Comparison of ENCODE assay signal across 9 cellular contexts in the genomic region with DNA sequence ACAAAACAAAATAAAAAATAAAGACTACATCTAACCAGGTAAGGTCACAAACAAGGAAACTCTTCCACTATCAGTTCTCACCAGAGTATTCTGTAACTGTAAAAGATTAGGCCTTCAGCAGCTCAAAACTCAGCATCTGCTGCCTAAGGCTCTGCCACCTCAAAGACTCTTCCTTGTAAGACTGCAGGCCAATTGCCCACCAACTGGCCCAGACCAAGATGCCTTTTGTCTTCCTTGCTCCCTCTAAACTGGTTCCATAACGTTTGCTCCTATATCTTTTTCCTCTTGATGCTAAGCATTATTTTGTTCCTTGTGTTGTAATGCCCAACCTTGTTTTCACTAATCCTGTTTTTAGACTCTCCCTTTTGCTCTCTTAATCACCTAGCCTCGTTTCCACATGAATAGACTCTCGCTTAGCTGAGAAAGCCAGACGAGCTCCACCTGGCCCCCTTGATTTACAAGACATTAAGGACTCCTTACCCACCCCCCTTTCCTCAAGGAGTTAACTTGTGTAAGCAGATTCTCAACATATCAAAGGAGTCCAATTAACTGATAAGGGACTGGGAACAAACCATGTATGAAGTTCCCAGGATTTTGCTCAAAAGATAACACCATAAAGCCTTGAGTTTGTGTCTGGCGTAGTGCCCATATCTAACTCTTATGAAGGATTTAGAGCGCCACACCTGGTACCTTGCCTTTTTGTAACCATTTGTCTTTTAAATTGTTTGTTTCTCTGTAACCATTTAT. TPM values are rescaled to one million over a fixed set of nuclear protein-coding genes. Genes with fewer than 3 reads are reported as not detected.
DNase-seq lines count a peak whose midpoint lies in the region; ATAC-seq, FAIRE-seq and TF ChIP-seq lines count a peak whose summit lies in the region.
"Had no signal": no experiment of that assay in that cellular context is flagged by ENCODE, and none has a peak within 500 bp of the region (broad histone marks: within the 10 kb centered on the region; RNA-seq: fewer than 3 reads in every experiment).

No MANE protein-coding gene starts in this region.

- ATAC-seq in K562 (no peak), lower lobe of right lung (no peak), HG03520 (IDR thresholded peaks at IDR 0.05; ENCODE audit: unreplicated experiment) (no peak)

- 14% methylated on average over 6 of the region's 6 CpGs for WGBS in K562 (ENCODE audit: insufficient coverage, low coverage, missing lambda C conversion rate)
- 8 to 43% methylated on average over 6 of the region's 6 CpGs for WGBS in sigmoid colon, 2 donors

- H3K27ac ChIP-seq in A673 (ENCODE audit: low read depth, low read length, poor library complexity, severe bottlenecking) (no peak overlapping the region), HL-60 (replicated peaks) (peak overlapping the region; percentile 92), K562 (ENCODE audit: extremely low read depth, low read depth, low read length) (no peak overlapping the region), lower lobe of right lung (no peak overlapping the region), sigmoid colon (no peak overlapping the region)

- TF ChIP-seq RAD21 in K562 (CRISPR knock-in tag; conservative IDR thresholded peaks at IDR 0.05 in 1 of 2, IDR thresholded peaks at IDR 0.05 in 1 of 2): no peak

- H3K9me3 ChIP-seq in A673 (ENCODE audit: low read depth, low read length, poor library complexity, severe bottlenecking) (peaks cover 30% of the 10 kb centered on the region), K562 (replicated peaks; ENCODE audit: control insufficient read depth, insufficient read depth, low read depth, low read length) (peaks cover 4% of the 10 kb centered on the region), lower lobe of right lung (peaks cover 31% of the 10 kb centered on the region), sigmoid colon (no peaks in the 10 kb centered on the region)

- H3K27me3 ChIP-seq in A673 (replicated peaks; ENCODE audit: insufficient read depth, low read depth, low read length, poor library complexity) (no peaks in the 10 kb centered on the region), HL-60 (ENCODE audit: insufficient read depth, poor library complexity, severe bottlenecking) (no peaks in the 10 kb centered on the region), K562 (ENCODE audit: control insufficient read depth in 2 of 2, insufficient read depth in 2 of 2, low read length in 2 of 2) (no peaks in the 10 kb centered on the region), lower lobe of right lung (ENCODE audit: low read depth) (no peaks in the 10 kb centered on the region), sigmoid colon (no peaks in the 10 kb centered on the region)

- H3K9ac ChIP-seq in K562 (ENCODE audit: insufficient read depth in 1 of 2, low read depth in 2 of 2, low read length in 2 of 2): no peak overlapping the region

- DNase-seq in A673 (ENCODE audit: low spot score) (no peak), HL-60 (ENCODE audit: low read depth in 1 of 2, low spot score in 1 of 2) (no peak), K562 (ENCODE audit: extremely low read depth in 1 of 4, low spot score in 3 of 4) (no peak), lower lobe of right lung (no peak), EL (no peak), HTR-8/SVneo (ENCODE audit: insufficient read length, low spot score) (no peak), sigmoid colon (no peak)

- TF ChIP-seq CTCF in A673 (conservative IDR thresholded peaks at IDR 0.05; ENCODE audit: low read depth, low read length) (no peak), HL-60 (IDR thresholded peaks at IDR 0.05; ENCODE audit: insufficient read depth, low read length) (no peak), K562 (IDR thresholded peaks at IDR 0.05 in 2 of 3, conservative IDR thresholded peaks at IDR 0.05 in 1 of 3; ENCODE audit: insufficient read depth in 2 of 3, low read depth in 1 of 3, low read length in 3 of 3) (no peak), lower lobe of right lung (IDR thresholded peaks at IDR 0.05) (no peak), sigmoid colon (IDR thresholded peaks at IDR 0.05) (no peak)

- FAIRE-seq in K562 (lab: Jason Lieb, UNC): no peak
- no peak for FAIRE-seq in HTR-8/SVneo (lab: Jason Lieb, UNC)
- FAIRE-seq: TTC549 had no signal

- H3K4me3 ChIP-seq in A673 (ENCODE audit: low read depth, low read length, poor library complexity, severe bottlenecking) (peak overlapping the region; percentile 79), HL-60 (replicated peaks; ENCODE audit: insufficient read depth, low read length) (peak overlapping the region; percentile 85), K562 (no peak overlapping the region), lower lobe of right lung (peak overlapping the region; percentile 67), sigmoid colon (peak overlapping the region in 1 of 4 donors; percentile 67)

- intact Hi-C loops in A673 (cut with micrococcal nuclease; ENCODE audit: unreplicated experiment) (no loop called here), K562 (cut with micrococcal nuclease) (no loop called here), lower lobe of right lung (cut with DNase I) (no loop called here), sigmoid colon (cut with DNase I) (no loop called here)

- no peaks in the 10 kb centered on the region for H4K20me1 ChIP-seq in K562 (replicated peaks; ENCODE audit: control insufficient read depth, insufficient read depth, low read length)

- TF ChIP-seq EP300 in K562 (IDR thresholded peaks at IDR 0.05; ENCODE audit: low read length) (no peak), sigmoid colon (IDR thresholded peaks at IDR 0.05) (no peak)

- BruUV-seq in A673 (replicated peaks; lab: Mats Ljungman, UMichigan): no TSS peak
- no TSS peak for BruUV-seq in K562 (replicated peaks; lab: Mats Ljungman, UMichigan)

- TF ChIP-seq POLR2A in K562 (conservative IDR thresholded peaks at IDR 0.05) (no peak), sigmoid colon (IDR thresholded peaks at IDR 0.05) (no peak)

- no peaks in the 10 kb centered on the region for H3K79me2 ChIP-seq in K562 (ENCODE audit: control insufficient read depth, insufficient read depth, low read length)

- H2AFZ ChIP-seq in K562 (ENCODE audit: low read depth, low read length): no peak overlapping the region

- H3K4me1 ChIP-seq in A673 (ENCODE audit: insufficient read depth, low read length, poor library complexity, severe bottlenecking) (no peaks in the 10 kb centered on the region), K562 (replicated peaks in 1 of 2; ENCODE audit: control insufficient read depth in 2 of 2, insufficient read depth in 2 of 2, low read length in 2 of 2) (peaks cover 0 to 5% of the 10 kb centered on the region in 2 experiments; a peak in 2 of 5 replicates), lower lobe of right lung (peaks cover 4% of the 10 kb centered on the region), sigmoid colon (peaks cover 0 to 16% (median 11%) of the 10 kb centered on the region in 4 donors)

- CTCF ChIA-PET in A673 (lab: Charles Lee) (no interaction called here), K562 (lab: Yijun Ruan, JAX; ENCODE audit: low intra/inter-chr PET ratio) (no interaction called here)

- H3K36me3 ChIP-seq in A673 (ENCODE audit: insufficient read depth, low read length, poor library complexity, severe bottlenecking) (peaks cover 36% of the 10 kb centered on the region), K562 (ENCODE audit: control insufficient read depth, insufficient read depth, low read length) (no peaks in the 10 kb centered on the region), lower lobe of right lung (no peaks in the 10 kb centered on the region), sigmoid colon (peaks cover 0 to 16% (median 5%) of the 10 kb centered on the region in 4 donors)

- H3K4me2 ChIP-seq in K562 (ENCODE audit: insufficient read depth, low read length): no peak overlapping the region

- POLR2A ChIA-PET in A673 (lab: Charles Lee; ENCODE audit: low non-redundant PET) (no interaction called here), K562 (lab: Yijun Ruan, JAX) (interaction anchor here (1.4 kb wide), 1 partner anchor 9 kb away, joined by 4 read pairs; no protein-coding TSS in a partner anchor)

- in situ Hi-C loops in K562 (cut with MboI): no loop called here

- no peaks in the 10 kb centered on the region for H3K9me1 ChIP-seq in K562 (ENCODE audit: control insufficient read depth, insufficient read depth, low read length)

RNA-seq across cellular contexts. Expression of gene ZNF814, which starts 1.5 kb away (rescaled TPM):
- 39.0 and 44.3 TPM in 2 replicates for total RNA-seq in A673 (2021)
- 29.0 and 39.0 TPM in 2 replicates for total RNA-seq in K562 (2011; cell fraction: chromatin; rRNA removed; ENCODE audit: low replicate concordance)
- total RNA-seq in K562 (2011; cell fraction: nucleolus; rRNA removed): 21.2 and 21.8 TPM in 2 replicates
- total RNA-seq in K562 (2011; cell fraction: nucleoplasm; rRNA removed): 38.9 and 50.6 TPM in 2 replicates
- 1.2 and 1.9 TPM in 2 replicates for total RNA-seq in K562 (2014; rRNA removed)
- total RNA-seq in K562 (2014; rRNA removed; fragmentation: Illumina TruSeq; extraction: Trizol): 2.6 and 3.3 TPM in 2 replicates
- 1.7 and 2.6 TPM in 2 replicates for total RNA-seq in K562 (2015; rRNA removed; fragmentation: Illumina TruSeq; extraction: Trizol)
- total RNA-seq in K562 (2021): 3.0 and 3.1 TPM in 2 replicates
- polyA plus RNA-seq in K562 (2011; rRNA removed): 3.2 and 3.5 TPM in 2 replicates
- 1.1 and 1.5 TPM in 2 replicates for polyA plus RNA-seq in K562 (2011; cell fraction: cytosol; rRNA removed)
- polyA plus RNA-seq in K562 (2011; cell fraction: nucleus; rRNA removed): 5.1 and 5.8 TPM in 2 replicates
- 2.1 and 3.9 TPM in 2 replicates for polyA plus RNA-seq in K562 (2012)
- polyA plus RNA-seq in K562 (2014; fragmentation: Illumina TruSeq; extraction: Trizol): 0.42 and 0.73 TPM in 2 replicates
- polyA plus RNA-seq in K562 (2014; fragmentation: Nextera tagmentation; extraction: Ambion mirVana): 1 to 10 TPM; 1.4 to 1.5 TPM
- 1.5 and 1.7 TPM in 2 replicates for polyA plus RNA-seq in K562 (2014; rRNA removed)
- polyA minus RNA-seq in K562 (2011; rRNA and poly(A)+ RNA removed): 7.8 and 8.0 TPM in 2 replicates
- 2.3 and 5.2 TPM in 2 replicates for polyA minus RNA-seq in K562 (2011; cell fraction: cytosol; rRNA and poly(A)+ RNA removed)
- 5.3 and 7.1 TPM in 2 replicates for polyA minus RNA-seq in K562 (2011; cell fraction: nucleus; rRNA and poly(A)+ RNA removed)
- total RNA-seq in lower lobe of right lung: 13.5 TPM
- total RNA-seq in sigmoid colon: 10 to 100 TPM in 1 of 4 donors, 1 to 10 TPM in 3; 8.2 to 13.3 (median 9.0) TPM
- 1 to 10 TPM; 4.2 to 9.7 (median 9.2) TPM for polyA plus RNA-seq in sigmoid colon

RNA-seq across cellular contexts. Expression of gene ZNF417, which starts 29.0 kb away (rescaled TPM):
- total RNA-seq in A673 (2021) (14.1 and 17.4 TPM in 2 replicates), K562 (2014; rRNA removed) (3.2 and 5.7 TPM in 2 replicates), K562 (2014; rRNA removed; fragmentation: Illumina TruSeq; extraction: Trizol) (5.4 and 7.2 TPM in 2 replicates), K562 (2015; rRNA removed; fragmentation: Illumina TruSeq; extraction: Trizol) (4.2 and 4.6 TPM in 2 replicates), K562 (2021) (5.3 and 6.1 TPM in 2 replicates), lower lobe of right lung (16.2 TPM), sigmoid colon (10 to 100 TPM in 3 of 4 donors, 1 to 10 TPM in 1; 9.4 to 13.7 (median 12.5) TPM)
- total RNA-seq in K562 (2011; cell fraction: chromatin; rRNA removed; ENCODE audit: low replicate concordance): 24.2 and 46.2 TPM in 2 replicates
- total RNA-seq in K562 (2011; cell fraction: nucleolus; rRNA removed): 17.0 and 20.8 TPM in 2 replicates
- total RNA-seq in K562 (2011; cell fraction: nucleoplasm; rRNA removed): 25.9 and 31.3 TPM in 2 replicates
- polyA plus RNA-seq in K562 (2011; rRNA removed) (6.1 and 7.2 TPM in 2 replicates), K562 (2014; fragmentation: Illumina TruSeq; extraction: Trizol) (2.7 and 3.1 TPM in 2 replicates), K562 (2014; fragmentation: Nextera tagmentation; extraction: Ambion mirVana) (under 1 TPM; 0.35 to 0.61 TPM), K562 (2014; rRNA removed) (2.7 and 2.9 TPM in 2 replicates), sigmoid colon (1 to 10 TPM; 1.2 to 5.6 (median 2.1) TPM)
- 1.6 and 4.4 TPM in 2 replicates for polyA plus RNA-seq in K562 (2011; cell fraction: cytosol; rRNA removed)
- 10.8 and 11.5 TPM in 2 replicates for polyA plus RNA-seq in K562 (2011; cell fraction: nucleus; rRNA removed)
- 2.0 and 4.1 TPM in 2 replicates for polyA plus RNA-seq in K562 (2012)
- polyA minus RNA-seq in K562 (2011; rRNA and poly(A)+ RNA removed): 11.3 and 11.5 TPM in 2 replicates
- polyA minus RNA-seq in K562 (2011; cell fraction: cytosol; rRNA and poly(A)+ RNA removed): 3.5 and 5.0 TPM in 2 replicates
- 7.9 and 15.0 TPM in 2 replicates for polyA minus RNA-seq in K562 (2011; cell fraction: nucleus; rRNA and poly(A)+ RNA removed)

RNA-seq across cellular contexts. Expression of gene ZNF587, which starts 37.7 kb away (rescaled TPM):
- total RNA-seq in A673 (2021) (40.5 and 43.2 TPM in 2 replicates), K562 (2014; rRNA removed) (9.8 and 13.0 TPM in 2 replicates), K562 (2014; rRNA removed; fragmentation: Illumina TruSeq; extraction: Trizol) (42.0 and 47.5 TPM in 2 replicates), K562 (2015; rRNA removed; fragmentation: Illumina TruSeq; extraction: Trizol) (31.8 and 32.5 TPM in 2 replicates), K562 (2021) (33.9 and 35.1 TPM in 2 replicates), lower lobe of right lung (25.6 TPM), sigmoid colon (10 to 100 TPM; 22.8 to 39.0 (median 33.1) TPM)
- 121 and 215 TPM in 2 replicates for total RNA-seq in K562 (2011; cell fraction: chromatin; rRNA removed; ENCODE audit: low replicate concordance)
- total RNA-seq in K562 (2011; cell fraction: nucleolus; rRNA removed): 71.4 and 81.6 TPM in 2 replicates
- 111 and 192 TPM in 2 replicates for total RNA-seq in K562 (2011; cell fraction: nucleoplasm; rRNA removed)
- polyA plus RNA-seq in K562 (2011; rRNA removed) (30.2 and 41.7 TPM in 2 replicates), K562 (2014; fragmentation: Illumina TruSeq; extraction: Trizol) (24.4 and 24.9 TPM in 2 replicates), K562 (2014; fragmentation: Nextera tagmentation; extraction: Ambion mirVana) (1 to 10 TPM; 3.2 to 3.6 TPM), K562 (2014; rRNA removed) (22.7 and 28.7 TPM in 2 replicates), sigmoid colon (10 to 100 TPM in 1 of 3 donors, 1 to 10 TPM in 2; 4.2 to 26.8 (median 4.2) TPM)
- polyA plus RNA-seq in K562 (2011; cell fraction: cytosol; rRNA removed): 15.4 and 26.5 TPM in 2 replicates
- 48.4 and 64.5 TPM in 2 replicates for polyA plus RNA-seq in K562 (2011; cell fraction: nucleus; rRNA removed)
- 14.0 and 22.1 TPM in 2 replicates for polyA plus RNA-seq in K562 (2012)
- 47.5 and 57.6 TPM in 2 replicates for polyA minus RNA-seq in K562 (2011; rRNA and poly(A)+ RNA removed)
- 33.0 and 33.9 TPM in 2 replicates for polyA minus RNA-seq in K562 (2011; cell fraction: cytosol; rRNA and poly(A)+ RNA removed)
- 12.4 and 31.0 TPM in 2 replicates for polyA minus RNA-seq in K562 (2011; cell fraction: nucleus; rRNA and poly(A)+ RNA removed)

RNA-seq across cellular contexts. Expression of gene ZNF418, which starts 47.8 kb away (rescaled TPM):
- total RNA-seq in A673 (2021) (16.9 and 22.9 TPM in 2 replicates), K562 (2014; rRNA removed) (0.04 and 0.32 TPM in 2 replicates), K562 (2014; rRNA removed; fragmentation: Illumina TruSeq; extraction: Trizol) (0.44 and 0.51 TPM in 2 replicates), K562 (2015; rRNA removed; fragmentation: Illumina TruSeq; extraction: Trizol) (0.18 and 0.53 TPM in 2 replicates), K562 (2021) (0.29 and 0.58 TPM in 2 replicates), lower lobe of right lung (5.9 TPM), sigmoid colon (10 to 100 TPM in 3 of 4 donors, 1 to 10 TPM in 1; 8.3 to 12.5 (median 10.8) TPM)
- total RNA-seq in K562 (2011; cell fraction: chromatin; rRNA removed; ENCODE audit: low replicate concordance): 1.7 and 2.3 TPM in 2 replicates
- 2.5 and 4.2 TPM in 2 replicates for total RNA-seq in K562 (2011; cell fraction: nucleolus; rRNA removed)
- total RNA-seq in K562 (2011; cell fraction: nucleoplasm; rRNA removed): 1.6 and 4.6 TPM in 2 replicates
- polyA plus RNA-seq in K562 (2011; rRNA removed) (0.19 and 0.63 TPM in 2 replicates), K562 (2014; fragmentation: Illumina TruSeq; extraction: Trizol) (0.21 and 0.70 TPM in 2 replicates), K562 (2014; fragmentation: Nextera tagmentation; extraction: Ambion mirVana) (under 1 TPM; 0.11 to 0.24 TPM), K562 (2014; rRNA removed) (0.55 and 0.61 TPM in 2 replicates), sigmoid colon (1 to 10 TPM in 1 of 3 donors, under 1 TPM in 1, not detected in 1; 0.60 to 2.7 TPM)
- polyA plus RNA-seq in K562 (2011; cell fraction: cytosol; rRNA removed): 0.07 and 0.13 TPM in 2 replicates
- 0.27 and 0.58 TPM in 2 replicates for polyA plus RNA-seq in K562 (2011; cell fraction: nucleus; rRNA removed)
- 0.12 and 0.54 TPM in 2 replicates for polyA plus RNA-seq in K562 (2012)
- polyA minus RNA-seq in K562 (2011; rRNA and poly(A)+ RNA removed): 0.66 and 0.81 TPM in 2 replicates
- polyA minus RNA-seq in K562 (2011; cell fraction: cytosol; rRNA and poly(A)+ RNA removed): not detected in 2 replicates
- polyA minus RNA-seq in K562 (2011; cell fraction: nucleus; rRNA and poly(A)+ RNA removed): 0.27 and 0.56 TPM in 2 replicates

RNA-seq across cellular contexts. Expression of gene ZNF587B, which starts 57.3 kb away (rescaled TPM):
- total RNA-seq in A673 (2021) (17.3 and 20.0 TPM in 2 replicates), K562 (2014; rRNA removed) (24.7 and 28.9 TPM in 2 replicates), K562 (2014; rRNA removed; fragmentation: Illumina TruSeq; extraction: Trizol) (37.5 and 43.1 TPM in 2 replicates), K562 (2015; rRNA removed; fragmentation: Illumina TruSeq; extraction: Trizol) (37.0 and 37.1 TPM in 2 replicates), K562 (2021) (23.2 and 28.6 TPM in 2 replicates), lower lobe of right lung (12.5 TPM), sigmoid colon (10 to 100 TPM in 2 of 4 donors, 1 to 10 TPM in 2; 7.2 to 13.0 (median 9.5) TPM)
- total RNA-seq in K562 (2011; cell fraction: chromatin; rRNA removed; ENCODE audit: low replicate concordance): 74.5 and 127 TPM in 2 replicates
- 50.5 and 52.2 TPM in 2 replicates for total RNA-seq in K562 (2011; cell fraction: nucleolus; rRNA removed)
- 90.6 and 144 TPM in 2 replicates for total RNA-seq in K562 (2011; cell fraction: nucleoplasm; rRNA removed)
- polyA plus RNA-seq in K562 (2011; rRNA removed) (14.4 and 17.9 TPM in 2 replicates), K562 (2014; fragmentation: Illumina TruSeq; extraction: Trizol) (14.3 and 17.1 TPM in 2 replicates), K562 (2014; fragmentation: Nextera tagmentation; extraction: Ambion mirVana) (1 to 10 TPM; 7.4 to 8.8 TPM), K562 (2014; rRNA removed) (14.2 and 20.8 TPM in 2 replicates), sigmoid colon (1 to 10 TPM; 1.2 to 9.8 (median 2.8) TPM)
- polyA plus RNA-seq in K562 (2011; cell fraction: cytosol; rRNA removed): 5.0 and 8.1 TPM in 2 replicates
- polyA plus RNA-seq in K562 (2011; cell fraction: nucleus; rRNA removed): 21.1 and 24.4 TPM in 2 replicates
- 8.0 and 9.2 TPM in 2 replicates for polyA plus RNA-seq in K562 (2012)
- polyA minus RNA-seq in K562 (2011; rRNA and poly(A)+ RNA removed): 45.7 and 51.1 TPM in 2 replicates
- polyA minus RNA-seq in K562 (2011; cell fraction: cytosol; rRNA and poly(A)+ RNA removed): 9.9 and 22.2 TPM in 2 replicates
- 13.6 and 21.4 TPM in 2 replicates for polyA minus RNA-seq in K562 (2011; cell fraction: nucleus; rRNA and poly(A)+ RNA removed)
